ENCODE assay signal across 14 cellular contexts in the genomic region with DNA sequence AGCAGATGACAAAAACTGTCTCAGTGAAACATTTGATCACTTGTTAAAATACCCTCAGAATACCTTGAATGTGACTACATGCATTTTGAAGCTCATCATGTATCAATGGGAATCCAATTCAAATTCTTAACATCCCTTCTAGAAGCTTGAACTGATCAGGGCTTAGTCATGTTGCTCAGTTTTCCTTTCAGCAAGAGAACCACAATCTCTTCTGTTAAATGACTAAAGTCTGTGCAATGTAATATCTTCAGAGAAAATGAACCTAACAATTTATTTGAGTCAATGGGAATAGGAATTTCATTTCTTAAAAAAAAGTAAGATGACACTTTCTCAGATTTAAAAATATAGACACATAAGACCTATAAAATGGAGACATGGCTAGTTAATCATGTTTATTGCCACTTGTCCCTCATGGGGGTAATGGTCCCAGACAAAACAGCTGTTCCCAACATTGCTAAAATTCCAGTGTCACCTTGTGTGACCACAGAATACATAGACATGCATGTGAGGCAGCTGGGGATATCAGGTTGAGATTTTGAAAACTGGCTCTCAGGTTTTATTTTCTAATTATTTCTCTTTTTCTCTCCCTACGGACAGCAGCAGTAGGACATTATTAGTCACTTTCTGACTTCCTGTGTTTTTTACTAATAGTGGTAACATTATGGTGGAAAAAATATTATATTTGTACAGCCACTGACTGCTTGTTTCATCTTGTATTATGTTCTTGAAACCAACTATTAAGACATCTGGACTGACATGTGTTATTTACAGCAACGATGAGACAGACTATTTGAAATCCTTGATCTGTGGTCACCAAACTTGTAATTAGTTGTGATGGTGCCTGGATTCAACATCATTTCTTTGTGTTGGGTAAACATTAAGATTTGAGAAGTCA.
DNase-seq lines count a peak whose midpoint lies in the region; ATAC-seq and TF ChIP-seq lines count a peak whose summit lies in the region.
"Had no signal": no experiment of that assay in that cellular context is flagged by ENCODE, and none has a peak within 500 bp of the region (broad histone marks: within the 10 kb centered on the region; RNA-seq: fewer than 3 reads in every experiment).

No MANE protein-coding gene starts in this region.

- H2AFZ ChIP-seq in MM.1S (ENCODE audit: low read length), result no peak overlapping the region

- intact Hi-C loops in left ventricle myocardium inferior (cut with micrococcal nuclease), result no loop called here

- no peaks in the 10 kb centered on the region for H3F3A ChIP-seq in MM.1S (ENCODE audit: insufficient read depth, low read length)

- DNase-seq in NCI-H2171 treated with DMSO at 0.1 percent for 48 hours (lab: John Stamatoyannopoulos, UW) (peak; percentile 43), NCI-H2171 (lab: John Stamatoyannopoulos, UW) (no peak), astrocyte of the hippocampus (ENCODE audit: low read depth, low spot score) (peak; percentile 17), stromal cell of bone marrow (ENCODE audit: low read depth) (peak; percentile 41), MM.1S (no peak), left ventricle myocardium inferior (no peak)
- DNase-seq: activated CD4-positive, alpha-beta T cell treated with anti-CD3 and anti-CD28 coated beads for 1 hour; amygdala; dermis blood vessel endothelial cell; midbrain; NCI-H1436 treated with DMSO at 0.1 percent for 48 hours; transverse colon had no signal

- no peak overlapping the region for H3K9ac ChIP-seq in MM.1S (ENCODE audit: low read length)

- no peaks in the 10 kb centered on the region for H3K79me2 ChIP-seq in MM.1S (ENCODE audit: low read length)

- no peaks in the 10 kb centered on the region for H3K9me2 ChIP-seq in MM.1S (replicated peaks; ENCODE audit: insufficient read depth, low read length)

- H3K4me3 ChIP-seq in MM.1S (ENCODE audit: low read length) (no peak overlapping the region), left ventricle myocardium inferior (no peak overlapping the region)
- H3K4me3 ChIP-seq: transverse colon had no signal

- H3K36me3 ChIP-seq in MM.1S (replicated peaks; ENCODE audit: insufficient read depth, low read length) (no peaks in the 10 kb centered on the region), left ventricle myocardium inferior (no peaks in the 10 kb centered on the region)
- H3K36me3 ChIP-seq: transverse colon had no signal

- H3K9me3 ChIP-seq in MM.1S (replicated peaks; ENCODE audit: insufficient read depth, low read length) (no peaks in the 10 kb centered on the region), left ventricle myocardium inferior (replicated peaks) (no peaks in the 10 kb centered on the region)
- H3K9me3 ChIP-seq: transverse colon had no signal

- no peak overlapping the region for H3K27ac ChIP-seq in MM.1S (ENCODE audit: low read length)
- no peak overlapping the region for H3K27ac ChIP-seq in left ventricle myocardium inferior (replicated peaks)
- H3K27ac ChIP-seq: transverse colon had no signal

- no peaks in the 10 kb centered on the region for H4K20me1 ChIP-seq in MM.1S (ENCODE audit: insufficient read depth, low read length)

- H3K4me2 ChIP-seq in MM.1S (ENCODE audit: low read depth, low read length), result no peak overlapping the region

- H3K4me1 ChIP-seq in MM.1S (ENCODE audit: low read length) (no peaks in the 10 kb centered on the region), left ventricle myocardium inferior (no peaks in the 10 kb centered on the region)

- H3K27me3 ChIP-seq in MM.1S (replicated peaks; ENCODE audit: insufficient read depth, low read length) (no peaks in the 10 kb centered on the region), left ventricle myocardium inferior (ENCODE audit: low read depth) (no peaks in the 10 kb centered on the region)
- H3K27me3 ChIP-seq: transverse colon had no signal

- ATAC-seq in HG03378 (IDR thresholded peaks at IDR 0.05; ENCODE audit: unreplicated experiment) (peak; percentile 73), GM18502 (IDR thresholded peaks at IDR 0.05; ENCODE audit: poor library complexity, unreplicated experiment) (no peak)

- TF ChIP-seq CTCF in MM.1S (IDR thresholded peaks at IDR 0.05; ENCODE audit: low read length) (no peak), left ventricle myocardium inferior (IDR thresholded peaks at IDR 0.05; ENCODE audit: borderline replicate concordance) (no peak)

Comparison
In these comparisons a context has a peak if more than half of its experiments do, and no peak if none do; other contexts are left out.
1. DNase-seq: peak in NCI-H2171 treated with DMSO at 0.1 percent for 48 hours (single experiment), astrocyte of the hippocampus (single experiment) and stromal cell of bone marrow (single experiment); none in NCI-H2171 (single experiment), MM.1S (single experiment) and left ventricle myocardium inferior (single experiment).